Comparison of ENCODE assay signal across 9 cellular contexts in genomic region chr2:43461461-43462073, GRCh38.
DNase-seq lines count a peak whose midpoint lies in the region; ATAC-seq and TF ChIP-seq lines count a peak whose summit lies in the region.
"Had no signal": no experiment of that assay in that cellular context is flagged by ENCODE, and none has a peak within 500 bp of the region (broad histone marks: within the 10 kb centered on the region; RNA-seq: fewer than 3 reads in every experiment).

No MANE protein-coding gene starts in this region.

- peaks cover 9% of the 10 kb centered on the region for H3K4me1 Mint-ChIP-seq in CD8-positive, alpha-beta T cell (ENCODE audit: low read depth)

- DNase-seq in COLO829 (ENCODE audit: low spot score) (peak; percentile 48), NCI-H2081 treated with DMSO at 0.1 percent for 48 hours (lab: John Stamatoyannopoulos, UW) (no peak), COR-L47 (lab: John Stamatoyannopoulos, UW) (no peak), NAMALWA (ENCODE audit: low spot score) (no peak)
- no peak for DNase-seq in CD8-positive, alpha-beta T cell
- DNase-seq: DND-41 had no signal

- no peak for TF ChIP-seq CTCF in gastroesophageal sphincter (IDR thresholded peaks at IDR 0.05)
- TF ChIP-seq CTCF in CD8-positive, alpha-beta T cell (IDR thresholded peaks at IDR 0.05): no peak

- no peaks in the 10 kb centered on the region for H3K9me3 ChIP-seq in gastroesophageal sphincter
- no peaks in the 10 kb centered on the region for H3K9me3 ChIP-seq in CD8-positive, alpha-beta T cell (ENCODE audit: low read length)

- H3K27ac Mint-ChIP-seq in CD8-positive, alpha-beta T cell: no peak overlapping the region

- H3K4me3 ChIP-seq in gastroesophageal sphincter: no peak overlapping the region
- no peak overlapping the region for H3K4me3 ChIP-seq in CD8-positive, alpha-beta T cell (ENCODE audit: low read depth, low read length)

- no peaks in the 10 kb centered on the region for H3K9me3 Mint-ChIP-seq in CD8-positive, alpha-beta T cell

- ATAC-seq in GM21360 (IDR thresholded peaks at IDR 0.05; ENCODE audit: unreplicated experiment) (peak; percentile 82), HG03520 (IDR thresholded peaks at IDR 0.05; ENCODE audit: unreplicated experiment) (peak; percentile 66), gastroesophageal sphincter (no peak)
- ATAC-seq in CD8-positive, alpha-beta T cell: no peak

- TF ChIP-seq POLR2A in gastroesophageal sphincter (IDR thresholded peaks at IDR 0.05): no peak

- no peaks in the 10 kb centered on the region for H3K36me3 ChIP-seq in gastroesophageal sphincter
- H3K36me3 ChIP-seq in CD8-positive, alpha-beta T cell (ENCODE audit: insufficient read depth, low read length): no peaks in the 10 kb centered on the region

- peak overlapping the region in 3 of 4 donors; percentile 41 to 64 (median 45) for H3K27ac ChIP-seq in gastroesophageal sphincter
- H3K27ac ChIP-seq in CD8-positive, alpha-beta T cell (ENCODE audit: low read depth, low read length): no peak overlapping the region

- no peak for TF ChIP-seq EP300 in gastroesophageal sphincter (IDR thresholded peaks at IDR 0.05)

- H3K27me3 Mint-ChIP-seq in CD8-positive, alpha-beta T cell (ENCODE audit: low read depth): no peaks in the 10 kb centered on the region

- WGBS in gastroesophageal sphincter (ENCODE audit: low coverage in 1 of 2), 2 donors: 55 to 61% methylated on average over 2 to 3 of the region's 3 CpGs

- no peaks in the 10 kb centered on the region for H3K27me3 ChIP-seq in gastroesophageal sphincter
- H3K27me3 ChIP-seq in CD8-positive, alpha-beta T cell (ENCODE audit: insufficient read depth, low read length): no peaks in the 10 kb centered on the region

- H3K4me1 ChIP-seq in gastroesophageal sphincter: peaks cover 29 to 76% (median 38%) of the 10 kb centered on the region in 3 donors
- H3K4me1 ChIP-seq in CD8-positive, alpha-beta T cell (ENCODE audit: insufficient read depth, low read length): no peaks in the 10 kb centered on the region

- intact Hi-C loops in CD8-positive, alpha-beta T cell (cut with DNase I, micrococcal nuclease): no loop called here

- CTCF ChIA-PET in CD8-positive, alpha-beta T cell (lab: Charles Lee): no interaction called here

- POLR2A ChIA-PET in CD8-positive, alpha-beta T cell (lab: Charles Lee): no interaction called here

- H3K4me3 Mint-ChIP-seq in CD8-positive, alpha-beta T cell: no peak overlapping the region

- H3K36me3 Mint-ChIP-seq in CD8-positive, alpha-beta T cell: peaks cover 41% of the 10 kb centered on the region

Comparison
In these comparisons a context has a peak if more than half of its experiments do, and no peak if none do; other contexts are left out.
1. ATAC-seq: peak in GM21360 (single experiment) and HG03520 (single experiment); none in gastroesophageal sphincter (single experiment) and CD8-positive, alpha-beta T cell (single experiment).